1 cellular context compared by ENCODE assay signal in genomic region chr12:100671396-100672074, GRCh38.
TF ChIP-seq lines count a peak whose summit lies in the region.

No MANE protein-coding gene starts in this region.

TF ChIP-seq in HepG2, 621 proteins besides CTCF, POLR2A, EP300 and RAD21 (continued from another document):
- TF ChIP-seq RERE (CRISPR knock-in tag; IDR thresholded peaks at IDR 0.05; ENCODE audit: low read depth) (no peak), CEBPZ (IDR thresholded peaks at IDR 0.05; ENCODE audit: low read length) (no peak), ZNF543 (CRISPR knock-in tag; IDR thresholded peaks at IDR 0.05) (no peak), NFE2L2 (IDR thresholded peaks at IDR 0.05; ENCODE audit: low read length) (no peak), ZNF501 (CRISPR knock-in tag; IDR thresholded peaks at IDR 0.05) (0 out of 2 replicates have a peak, but pooled peaks have one; percentile 40), ESRRA (CRISPR knock-in tag; IDR thresholded peaks at IDR 0.05; ENCODE audit: low read depth) (no peak), ZBTB43 (CRISPR knock-in tag; conservative IDR thresholded peaks at IDR 0.05) (no peak), TEAD3 (CRISPR knock-in tag; optimal IDR thresholded peaks at IDR 0.05; ENCODE audit: borderline replicate concordance) (peak; percentile 20), ZFYVE20 (CRISPR knock-in tag; IDR thresholded peaks at IDR 0.05; ENCODE audit: borderline replicate concordance, low read depth) (no peak), ZNF749 (CRISPR knock-in tag; IDR thresholded peaks at IDR 0.05; ENCODE audit: borderline replicate concordance) (no peak), KDM1A (CRISPR knock-in tag; IDR thresholded peaks at IDR 0.05) (no peak), TFAP4 (IDR thresholded peaks at IDR 0.05; ENCODE audit: borderline replicate concordance, low read depth) (peak; percentile 38; the same call in 1 of the 2 replicates), RARA (CRISPR knock-in tag; IDR thresholded peaks at IDR 0.05) (0 out of 2 replicates have a peak, but pooled peaks have one; percentile 27), RBAK (CRISPR knock-in tag; IDR thresholded peaks at IDR 0.05) (no peak), HMGXB4 (CRISPR knock-in tag; IDR thresholded peaks at IDR 0.05; ENCODE audit: borderline replicate concordance in 1 of 2, low read depth in 1 of 2) (0 out of 4 replicates have a peak, but pooled peaks of 1 of the 2 experiments have one; percentile 28), NFE2 (CRISPR knock-in tag; IDR thresholded peaks at IDR 0.05) (no peak), UBTF (CRISPR knock-in tag; IDR thresholded peaks at IDR 0.05) (no peak), ZNF644 (CRISPR knock-in tag; IDR thresholded peaks at IDR 0.05; ENCODE audit: low read depth) (no peak; the same call in 1 of the 2 replicates), ATF4 (CRISPR knock-in tag; IDR thresholded peaks at IDR 0.05) (no peak), SIN3A (IDR thresholded peaks at IDR 0.05; ENCODE audit: borderline replicate concordance, low read depth, low read length) (no peak), TEF (CRISPR knock-in tag; IDR thresholded peaks at IDR 0.05) (no peak), MZF1 (CRISPR knock-in tag; IDR thresholded peaks at IDR 0.05; ENCODE audit: borderline replicate concordance) (no peak), PAF1 (CRISPR knock-in tag; IDR thresholded peaks at IDR 0.05) (no peak), MAFF (IDR thresholded peaks at IDR 0.05; ENCODE audit: low read depth, low read length) (no peak), MTA3 (CRISPR knock-in tag; IDR thresholded peaks at IDR 0.05) (no peak), HMGA1 (CRISPR knock-in tag; conservative IDR thresholded peaks at IDR 0.05) (no peak), RXRB (CRISPR knock-in tag; IDR thresholded peaks at IDR 0.05; ENCODE audit: borderline replicate concordance) (0 out of 2 replicates have a peak, but pooled peaks have one; percentile 13), MBD4 (IDR thresholded peaks at IDR 0.05; ENCODE audit: borderline replicate concordance, low read length) (no peak), SNAI1 (CRISPR knock-in tag; IDR thresholded peaks at IDR 0.05; ENCODE audit: borderline replicate concordance) (no peak), KDM4B (CRISPR knock-in tag; IDR thresholded peaks at IDR 0.05) (no peak), ZMAT3 (CRISPR knock-in tag; conservative IDR thresholded peaks at IDR 0.05) (no peak), ZNF234 (CRISPR knock-in tag; conservative IDR thresholded peaks at IDR 0.05) (no peak), MEIS2 (CRISPR knock-in tag; IDR thresholded peaks at IDR 0.05) (no peak), RBM39 (IDR thresholded peaks at IDR 0.05; ENCODE audit: low read depth, low read length, poor library complexity, severe bottlenecking) (no peak), ZSCAN31 (CRISPR knock-in tag; IDR thresholded peaks at IDR 0.05; ENCODE audit: low read depth) (no peak), PITX1 (CRISPR knock-in tag; IDR thresholded peaks at IDR 0.05) (no peak)
